23 cellular contexts compared by ENCODE assay signal in genomic region chr20:47666304-47666703, GRCh38.
"Had no signal": no experiment of that assay in that cellular context is flagged by ENCODE, and none has a peak within 500 bp of the region (broad histone marks: within the 10 kb centered on the region; RNA-seq: fewer than 3 reads in every experiment).

No MANE protein-coding gene starts in this region.

- H3K4me3 Mint-ChIP-seq: activated CD4-positive, alpha-beta T cell treated with anti-CD3 and anti-CD28 coated beads, Interleukin-2, amount 10 ng/mL, durations not matched to agents 24 days and 14 days; activated CD8-positive, alpha-beta T cell treated with anti-CD3 and anti-CD28 coated beads, Interleukin-2, amount 10 ng/mL, durations not matched to agents 7 days and 5 days; central memory CD8-positive, alpha-beta T cell; endodermal cell; mesothelial cell of epicardium; nephron; stimulated activated naive CD8-positive, alpha-beta T cell treated with anti-CD3 and anti-CD28 coated beads, Interleukin-15, amount 100 ng/mL, for 72 hours had no signal

- H3K9me3 Mint-ChIP-seq: activated CD4-positive, alpha-beta T cell treated with anti-CD3 and anti-CD28 coated beads, Interleukin-2, amount 10 ng/mL, durations not matched to agents 24 days and 14 days; central memory CD8-positive, alpha-beta T cell; endodermal cell; mesothelial cell of epicardium; nephron; stimulated activated naive CD8-positive, alpha-beta T cell treated with anti-CD3 and anti-CD28 coated beads, Interleukin-15, amount 100 ng/mL, for 72 hours had no signal

- H3K9me3 ChIP-seq: colonic mucosa, prostate gland, right atrium auricular region, suprapubic skin, upper lobe of left lung had no signal

- H3K27ac Mint-ChIP-seq: activated CD4-positive, alpha-beta T cell treated with anti-CD3 and anti-CD28 coated beads, Interleukin-2, amount 10 ng/mL, durations not matched to agents 24 days and 14 days; activated CD8-positive, alpha-beta T cell treated with anti-CD3 and anti-CD28 coated beads, Interleukin-2, amount 10 ng/mL, durations not matched to agents 7 days and 5 days; endodermal cell; nephron had no signal

- H3K36me3 ChIP-seq: colonic mucosa, prostate gland, right atrium auricular region had no signal

- H3K4me1 ChIP-seq: colonic mucosa, prostate gland had no signal

- H3K4me3 ChIP-seq: colonic mucosa, prostate gland, right atrium auricular region, suprapubic skin, upper lobe of left lung had no signal

- H3K4me1 Mint-ChIP-seq: endodermal cell had no signal

- H3K27ac ChIP-seq: colonic mucosa, prostate gland, right atrium auricular region, suprapubic skin, upper lobe of left lung had no signal

- FAIRE-seq: islet of Langerhans had no signal

- H3K27me3 Mint-ChIP-seq: activated CD4-positive, alpha-beta T cell treated with anti-CD3 and anti-CD28 coated beads, Interleukin-2, amount 10 ng/mL, durations not matched to agents 24 days and 14 days; central memory CD8-positive, alpha-beta T cell; stimulated activated naive CD8-positive, alpha-beta T cell treated with anti-CD3 and anti-CD28 coated beads, Interleukin-15, amount 100 ng/mL, for 72 hours had no signal

- DNase-seq: activated CD4-positive, alpha-beta T cell treated with anti-CD3 and anti-CD28 coated beads, Interleukin-2, amount 10 ng/mL, durations not matched to agents 24 days and 14 days; activated CD8-positive, alpha-beta memory T cell treated with anti-CD3 and anti-CD28 coated beads, Interleukin-2, amount 50 U/mL, for 4 hours; activated CD8-positive, alpha-beta T cell treated with anti-CD3 and anti-CD28 coated beads, Interleukin-2, amount 10 ng/mL, durations not matched to agents 7 days and 5 days; activated naive CD4-positive, alpha-beta T cell; aorta; colonic mucosa; endodermal cell; foreskin melanocyte; glutamatergic neuron; hippocampal formation; left cardiac atrium; occipital lobe; stimulated activated naive CD8-positive, alpha-beta T cell treated with anti-CD3 and anti-CD28 coated beads, Interleukin-15, amount 100 ng/mL, for 72 hours; T-helper 1 cell; T1000 had no signal

- ATAC-seq: activated CD8-positive, alpha-beta T cell treated with anti-CD3 and anti-CD28 coated beads, Interleukin-2, amount 10 ng/mL, durations not matched to agents 7 days and 5 days; left cardiac atrium; stimulated activated naive CD8-positive, alpha-beta T cell treated with anti-CD3 and anti-CD28 coated beads, Interleukin-15, amount 100 ng/mL, for 72 hours had no signal

- H3K27me3 ChIP-seq: colonic mucosa, right atrium auricular region, suprapubic skin, upper lobe of left lung had no signal
